Comparison of ENCODE assay signal across 8 cellular contexts in genomic region chr2:61537590-61538178, GRCh38. TPM values are rescaled to one million over a fixed set of nuclear protein-coding genes. Genes with fewer than 3 reads are reported as not detected.
A peak's percentile ranks its signal among the peaks of the same experiment; 100 is the strongest.
DNase-seq lines count a peak whose midpoint lies in the region; ATAC-seq, FAIRE-seq and TF ChIP-seq lines count a peak whose summit lies in the region.

No MANE protein-coding gene starts in this region.

- H3K27ac ChIP-seq in heart left ventricle (peak overlapping the region; percentile 83 to 98 (median 93)), angular gyrus (ENCODE audit: low read depth, low read length) (peak overlapping the region; percentile 100), tibial artery (peak overlapping the region; percentile 98 to 99)

- FAIRE-seq in D721Med (lab: Jason Lieb, UNC): no peak

- no peaks in the 10 kb centered on the region for H3K9me3 ChIP-seq in heart left ventricle
- H3K9me3 ChIP-seq in tibial artery: no peaks in the 10 kb centered on the region

- H3K4me3 ChIP-seq in heart left ventricle (peak overlapping the region; percentile 42 to 90 (median 78)), lower leg skin (ENCODE audit: low read depth, poor library complexity, severe bottlenecking) (peak overlapping the region; percentile 73), tibial artery (peak overlapping the region; percentile 79 to 97)

- intact Hi-C loops in heart left ventricle (cut with DNase I): loop anchor here in 8 of 10 donors (1.0 to 10.0 kb wide), 20 partner anchors 65 to 317 kb away; partner anchors contain the start of genes USP34 (in 4 of the 8) and FAM161A (in 3 of the 8)
- intact Hi-C loops in Right ventricle myocardium superior (cut with DNase I): loop anchor here (10.0 kb wide), 1 partner anchor 157 kb away; no protein-coding TSS in a partner anchor
- intact Hi-C loops in lower leg skin (cut with DNase I; ENCODE audit: low total_unique reads): no loop called here
- intact Hi-C loops in tibial artery (cut with DNase I; ENCODE audit: low total_unique reads): loop anchor here (1.0 to 10.0 kb wide), 5 partner anchors 66 to 361 kb away; partner anchors contain the start of genes FAM161A and USP34

- H3K27me3 ChIP-seq in heart left ventricle (no peaks in the 10 kb centered on the region), tibial artery (no peaks in the 10 kb centered on the region)

- ATAC-seq in heart left ventricle: no peak
- no peak for ATAC-seq in Right ventricle myocardium superior (ENCODE audit: poor library complexity)
- ATAC-seq in GM21825 (IDR thresholded peaks at IDR 0.05; ENCODE audit: unreplicated experiment): no peak

- H3K36me3 ChIP-seq in heart left ventricle (no peaks in the 10 kb centered on the region), tibial artery (no peaks in the 10 kb centered on the region)

- DNase-seq in heart left ventricle: peak in 2 of 5 donors; percentile 50 to 59
- DNase-seq in Right ventricle myocardium superior: no peak
- DNase-seq in lower leg skin (ENCODE audit: low spot score in 2 of 2): peak; percentile 44 to 90
- peak in 1 of 2 donors; percentile 46 for DNase-seq in tibial artery
- no peak for DNase-seq in D721Med (ENCODE audit: insufficient read length, low spot score)
- no peak for DNase-seq in epidermal melanocyte (ENCODE audit: insufficient read length, low spot score)

- H3K4me1 ChIP-seq in heart left ventricle: peaks cover 4 to 37% (median 30%) of the 10 kb centered on the region in 12 donors
- H3K4me1 ChIP-seq in tibial artery: peaks cover 6 to 36% (median 22%) of the 10 kb centered on the region in 4 donors

- no peak for TF ChIP-seq POLR2A in heart left ventricle (IDR thresholded peaks at IDR 0.05)
- TF ChIP-seq POLR2A in lower leg skin (IDR thresholded peaks at IDR 0.05): no peak

- 0 to 1% (median 0%) methylated on average over 21 to 24 of the region's 25 CpGs for WGBS in heart left ventricle, 4 donors
- WGBS in lower leg skin, 2 donors: 0% methylated on average over 23 of the region's 25 CpGs

- TF ChIP-seq CTCF in heart left ventricle (IDR thresholded peaks at IDR 0.05) (no peak), lower leg skin (IDR thresholded peaks at IDR 0.05) (no peak), tibial artery (IDR thresholded peaks at IDR 0.05) (no peak), D721Med (IDR thresholded peaks at IDR 0.05; ENCODE audit: insufficient read depth, missing control alignments) (no peak)

RNA-seq across cellular contexts. Expression of gene XPO1, which starts 0.5 kb away (rescaled TPM):
- 10 to 100 TPM; 39.2 to 89.5 (median 74.6) TPM for total RNA-seq in heart left ventricle
- polyA plus RNA-seq in heart left ventricle: 100 to 1,000 TPM in 1 of 2 donors, 10 to 100 TPM in 1; 31.1 to 110 TPM
- 57.2 TPM for total RNA-seq in Right ventricle myocardium superior
- total RNA-seq in lower leg skin: 10 to 100 TPM; 49.9 to 70.3 (median 62.2) TPM

Comparison
In these comparisons a context has a peak if more than half of its experiments do, and no peak if none do; other contexts are left out.
1. DNase-seq: peak in lower leg skin (2 of 2); none in Right ventricle myocardium superior (single experiment), D721Med (single experiment) and epidermal melanocyte (single experiment).
2. Peak in every context shown above with its lines, with median percentiles within 50 percentile points of each other: H3K27ac ChIP-seq and H3K4me3 ChIP-seq.